Comparison of ENCODE assay signal across 30 cellular contexts in the genomic region with DNA sequence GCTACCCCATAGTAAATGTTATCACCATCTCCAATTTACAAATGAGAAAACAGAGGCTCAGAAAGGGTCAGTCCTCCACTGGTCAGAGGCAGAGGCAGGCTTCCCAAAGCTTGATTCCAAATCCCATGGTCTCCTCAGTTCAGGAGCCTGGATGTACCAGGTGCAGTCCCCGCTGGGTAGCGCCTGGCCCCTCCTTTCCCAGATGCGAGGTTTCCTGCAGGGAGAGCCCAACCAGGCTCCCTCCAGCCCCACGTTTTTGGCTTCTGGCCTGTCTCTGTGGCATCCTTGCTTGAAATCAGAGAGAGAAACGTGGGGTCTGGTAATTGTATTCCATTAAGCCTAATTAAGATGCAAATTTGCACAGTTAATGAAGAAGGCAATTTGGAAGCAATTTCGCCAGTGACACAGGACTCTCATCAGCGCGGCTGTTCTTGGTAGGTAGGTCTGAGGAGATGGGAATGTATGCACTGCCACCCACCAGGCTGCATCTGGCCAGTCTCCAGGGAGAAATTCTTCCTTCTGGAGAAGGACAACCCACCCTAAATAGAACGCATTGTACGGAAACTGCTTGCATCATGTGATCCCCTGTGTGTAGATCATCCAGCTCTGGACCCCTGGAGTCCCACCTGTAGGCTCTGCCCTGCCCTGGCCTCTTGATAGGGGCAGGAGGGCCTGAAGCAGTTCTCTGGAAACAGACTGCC. TPM values are rescaled to one million over a fixed set of nuclear protein-coding genes. Genes with fewer than 3 reads are reported as not detected.
A peak's percentile ranks its signal among the peaks of the same experiment; 100 is the strongest.
DNase-seq lines count a peak whose midpoint lies in the region; ATAC-seq, FAIRE-seq and TF ChIP-seq lines count a peak whose summit lies in the region.
"Had no signal": no experiment of that assay in that cellular context is flagged by ENCODE, and none has a peak within 500 bp of the region (broad histone marks: within the 10 kb centered on the region; RNA-seq: fewer than 3 reads in every experiment).

No MANE protein-coding gene starts in this region.

- H3K4me1 Mint-ChIP-seq in GM23338 (peaks cover 9% of the 10 kb centered on the region; the same call in 2 of the 3 replicates), astrocyte (ENCODE audit: low read depth, unreplicated experiment) (peaks cover 27% of the 10 kb centered on the region), osteocyte (ENCODE audit: unreplicated experiment) (peaks cover 87% of the 10 kb centered on the region)
- H3K4me1 Mint-ChIP-seq in natural killer cell treated with Interleukin-12 subunit alpha and Interleukin-12 subunit beta and Interleukin-15 and Interleukin-18, amount 100 ng/mL, for 72 hours (ENCODE audit: low read depth in 2 of 2), result peaks cover 0 to 5% of the 10 kb centered on the region in 2 donors
- H3K4me1 Mint-ChIP-seq: activated CD4-positive, alpha-beta T cell treated with anti-CD3 and anti-CD28 coated beads, Interleukin-2, amount 10 ng/mL, durations not matched to agents 24 days and 14 days; stimulated activated effector memory CD8-positive, alpha-beta T cell treated with anti-CD3 and anti-CD28 coated beads, Interleukin-12 subunit alpha, Interleukin-12 subunit beta, amount 100 ng/mL, for 72 hours had no signal

- ATAC-seq in GM23338 (peak; percentile 52), HG03159 (IDR thresholded peaks at IDR 0.05; ENCODE audit: unreplicated experiment) (no peak)
- no peak for ATAC-seq in activated naive CD4-positive, alpha-beta T cell treated with anti-CD3 and anti-CD28 coated beads, Interleukin-2, amount 50 U/mL, for 72 hours
- ATAC-seq in natural killer cell treated with Interleukin-12 subunit alpha and Interleukin-12 subunit beta and Interleukin-15 and Interleukin-18, amount 100 ng/mL, for 72 hours, result no peak
- ATAC-seq: gastroesophageal sphincter; HepG2; left lobe of liver; right lobe of liver; stimulated activated effector memory CD8-positive, alpha-beta T cell treated with anti-CD3 and anti-CD28 coated beads, Interleukin-12 subunit alpha, Interleukin-12 subunit beta, amount 100 ng/mL, for 72 hours had no signal

- H3F3A ChIP-seq in GM23338 (replicated peaks; ENCODE audit: low read depth), result no peaks in the 10 kb centered on the region

- H3K9me3 Mint-ChIP-seq in GM23338 (no peaks in the 10 kb centered on the region), astrocyte (ENCODE audit: unreplicated experiment) (no peaks in the 10 kb centered on the region), osteocyte (ENCODE audit: unreplicated experiment) (no peaks in the 10 kb centered on the region)
- H3K9me3 Mint-ChIP-seq in activated naive CD4-positive, alpha-beta T cell treated with anti-CD3 and anti-CD28 coated beads, Interleukin-2, amount 50 U/mL, for 72 hours, result no peaks in the 10 kb centered on the region
- H3K9me3 Mint-ChIP-seq in natural killer cell treated with Interleukin-12 subunit alpha and Interleukin-12 subunit beta and Interleukin-15 and Interleukin-18, amount 100 ng/mL, for 72 hours, result no peaks in the 10 kb centered on the region
- H3K9me3 Mint-ChIP-seq: activated CD4-positive, alpha-beta T cell treated with anti-CD3 and anti-CD28 coated beads, Interleukin-2, amount 10 ng/mL, durations not matched to agents 24 days and 14 days; immature natural killer cell; memory B cell; stimulated activated effector memory CD8-positive, alpha-beta T cell treated with anti-CD3 and anti-CD28 coated beads, Interleukin-12 subunit alpha, Interleukin-12 subunit beta, amount 100 ng/mL, for 72 hours had no signal

- H3K36me3 ChIP-seq in GM23338 (ENCODE audit: insufficient read depth), result no peaks in the 10 kb centered on the region
- H3K36me3 ChIP-seq in astrocyte (ENCODE audit: insufficient read depth, low read length), result no peaks in the 10 kb centered on the region
- H3K36me3 ChIP-seq: gastroesophageal sphincter, right lobe of liver, suprapubic skin, uterus had no signal

- H3K4me3 ChIP-seq in GM23338, result no peak overlapping the region
- no peak overlapping the region for H3K4me3 ChIP-seq in astrocyte (ENCODE audit: insufficient read depth, low read depth, low read length)
- H3K4me3 ChIP-seq: coronary artery, gastroesophageal sphincter, hepatocyte, right lobe of liver, suprapubic skin, uterus had no signal

- H3K27ac Mint-ChIP-seq in GM23338 (no peak overlapping the region), astrocyte (ENCODE audit: unreplicated experiment) (no peak overlapping the region), osteocyte (ENCODE audit: unreplicated experiment) (peak overlapping the region; percentile 97)
- H3K27ac Mint-ChIP-seq in activated naive CD4-positive, alpha-beta T cell treated with anti-CD3 and anti-CD28 coated beads, Interleukin-2, amount 50 U/mL, for 72 hours, result no peak overlapping the region
- no peak overlapping the region for H3K27ac Mint-ChIP-seq in natural killer cell treated with Interleukin-12 subunit alpha and Interleukin-12 subunit beta and Interleukin-15 and Interleukin-18, amount 100 ng/mL, for 72 hours
- H3K27ac Mint-ChIP-seq: activated CD4-positive, alpha-beta T cell treated with anti-CD3 and anti-CD28 coated beads, Interleukin-2, amount 10 ng/mL, durations not matched to agents 24 days and 14 days; immature natural killer cell; memory B cell; progenitor cell of endocrine pancreas; stimulated activated effector memory CD8-positive, alpha-beta T cell treated with anti-CD3 and anti-CD28 coated beads, Interleukin-12 subunit alpha, Interleukin-12 subunit beta, amount 100 ng/mL, for 72 hours had no signal

- no peak for FAIRE-seq in astrocyte (lab: Jason Lieb, UNC)
- FAIRE-seq: bronchial epithelial cell, HepG2 had no signal

- no peak for DNase-seq in GM23338 (ENCODE audit: low spot score)
- DNase-seq in M059J (ENCODE audit: low read depth), result peak; percentile 25
- DNase-seq in astrocyte (ENCODE audit: low read depth), result peak; percentile 42
- no peak for DNase-seq in osteocyte (ENCODE audit: extremely low spot score, unreplicated experiment)
- no peak for DNase-seq in activated naive CD4-positive, alpha-beta T cell treated with anti-CD3 and anti-CD28 coated beads, Interleukin-2, amount 50 U/mL, for 72 hours (ENCODE audit: low spot score in 2 of 2)
- DNase-seq in COLO668 (lab: John Stamatoyannopoulos, UW; ENCODE audit: unreplicated experiment), result no peak
- no peak for DNase-seq in natural killer cell treated with Interleukin-12 subunit alpha and Interleukin-12 subunit beta and Interleukin-15 and Interleukin-18, amount 100 ng/mL, for 72 hours (ENCODE audit: low spot score)
- DNase-seq: activated CD4-positive, alpha-beta T cell treated with anti-CD3 and anti-CD28 coated beads, Interleukin-2, amount 10 ng/mL, durations not matched to agents 24 days and 14 days; activated gamma-delta T cell; activated T-cell treated with anti-CD3 and anti-CD28 coated beads, Interleukin-2, amount 50 U/mL, for 1 hour; immature natural killer cell; NCI-H187; NCI-H446 treated with DMSO at 0.1 percent for 48 hours; right lobe of liver; SHP77 treated with DMSO at 0.1 percent for 48 hours; stimulated activated CD4-positive, alpha-beta T cell treated with anti-CD3 and anti-CD28 coated beads, Interleukin-4, amount 100 ng/mL, for 24 hours; T1000; uterus had no signal

- H3K9me3 ChIP-seq in astrocyte (ENCODE audit: insufficient read depth, low read depth, low read length), result no peaks in the 10 kb centered on the region
- H3K9me3 ChIP-seq: gastroesophageal sphincter, right lobe of liver, suprapubic skin, uterus had no signal

- H3K27me3 Mint-ChIP-seq in GM23338 (ENCODE audit: insufficient read depth, low read depth, poor library complexity) (peaks cover 11% of the 10 kb centered on the region), astrocyte (ENCODE audit: low read depth, unreplicated experiment) (no peaks in the 10 kb centered on the region), osteocyte (ENCODE audit: unreplicated experiment) (no peaks in the 10 kb centered on the region)
- peaks cover 6 to 25% of the 10 kb centered on the region in 2 donors for H3K27me3 Mint-ChIP-seq in natural killer cell treated with Interleukin-12 subunit alpha and Interleukin-12 subunit beta and Interleukin-15 and Interleukin-18, amount 100 ng/mL, for 72 hours

- H3K4me3 Mint-ChIP-seq in GM23338, result no peak overlapping the region
- no peak overlapping the region for H3K4me3 Mint-ChIP-seq in astrocyte (ENCODE audit: unreplicated experiment)
- H3K4me3 Mint-ChIP-seq in osteocyte (ENCODE audit: unreplicated experiment), result no peak overlapping the region
- H3K4me3 Mint-ChIP-seq in natural killer cell treated with Interleukin-12 subunit alpha and Interleukin-12 subunit beta and Interleukin-15 and Interleukin-18, amount 100 ng/mL, for 72 hours, result no peak overlapping the region
- H3K4me3 Mint-ChIP-seq: activated CD4-positive, alpha-beta T cell treated with anti-CD3 and anti-CD28 coated beads, Interleukin-2, amount 10 ng/mL, durations not matched to agents 24 days and 14 days; immature natural killer cell; memory B cell; stimulated activated effector memory CD8-positive, alpha-beta T cell treated with anti-CD3 and anti-CD28 coated beads, Interleukin-12 subunit alpha, Interleukin-12 subunit beta, amount 100 ng/mL, for 72 hours had no signal

- H3K27ac ChIP-seq in GM23338 (ENCODE audit: low read depth) (no peak overlapping the region), astrocyte (ENCODE audit: low read depth, low read length) (no peak overlapping the region)
- H3K27ac ChIP-seq: C4-2B, hepatocyte, right lobe of liver, suprapubic skin, uterus had no signal

- H4K20me1 ChIP-seq in GM23338 (replicated peaks; ENCODE audit: insufficient read depth), result no peaks in the 10 kb centered on the region
- no peaks in the 10 kb centered on the region for H4K20me1 ChIP-seq in astrocyte (ENCODE audit: insufficient read depth, low read length)

- no peaks in the 10 kb centered on the region for H3K4me1 ChIP-seq in GM23338 (ENCODE audit: insufficient read depth)
- peaks cover 42% of the 10 kb centered on the region for H3K4me1 ChIP-seq in astrocyte (ENCODE audit: insufficient read depth, low read length)
- H3K4me1 ChIP-seq: right lobe of liver, uterus had no signal

- TF ChIP-seq CTCF in GM23338 (conservative IDR thresholded peaks at IDR 0.05; ENCODE audit: low read depth in 2 of 2) (no peak), astrocyte (IDR thresholded peaks at IDR 0.05; ENCODE audit: insufficient read depth, low read depth, low read length) (no peak), osteocyte (IDR thresholded peaks at IDR 0.05) (no peak)

- H2AFZ ChIP-seq in GM23338 (no peak overlapping the region), astrocyte (ENCODE audit: low read depth, low read length) (no peak overlapping the region)
- H2AFZ ChIP-seq: hepatocyte had no signal

- H3K79me2 ChIP-seq in GM23338 (replicated peaks; ENCODE audit: insufficient read depth) (no peaks in the 10 kb centered on the region), astrocyte (ENCODE audit: insufficient read depth, low read length) (peaks cover 54% of the 10 kb centered on the region)
- H3K79me2 ChIP-seq: hepatocyte had no signal

- H3K36me3 Mint-ChIP-seq in GM23338 (ENCODE audit: low read depth) (no peaks in the 10 kb centered on the region), astrocyte (ENCODE audit: low read depth, unreplicated experiment) (no peaks in the 10 kb centered on the region), osteocyte (ENCODE audit: unreplicated experiment) (peaks cover 2% of the 10 kb centered on the region)
- no peaks in the 10 kb centered on the region for H3K36me3 Mint-ChIP-seq in activated naive CD4-positive, alpha-beta T cell treated with anti-CD3 and anti-CD28 coated beads, Interleukin-2, amount 50 U/mL, for 72 hours
- no peaks in the 10 kb centered on the region for H3K36me3 Mint-ChIP-seq in natural killer cell treated with Interleukin-12 subunit alpha and Interleukin-12 subunit beta and Interleukin-15 and Interleukin-18, amount 100 ng/mL, for 72 hours
- H3K36me3 Mint-ChIP-seq: immature natural killer cell; memory B cell; stimulated activated effector memory CD8-positive, alpha-beta T cell treated with anti-CD3 and anti-CD28 coated beads, Interleukin-12 subunit alpha, Interleukin-12 subunit beta, amount 100 ng/mL, for 72 hours had no signal

- H3K27me3 ChIP-seq in GM23338 (ENCODE audit: insufficient read depth) (no peaks in the 10 kb centered on the region), astrocyte (ENCODE audit: insufficient read depth, low read length) (no peaks in the 10 kb centered on the region)
- H3K27me3 ChIP-seq: gastroesophageal sphincter, hepatocyte, right lobe of liver, suprapubic skin, uterus had no signal

- H3K9me2 ChIP-seq in GM23338 (ENCODE audit: insufficient read depth), result no peaks in the 10 kb centered on the region

- H3K9ac ChIP-seq in astrocyte (ENCODE audit: low read length), result no peak overlapping the region

- no peak overlapping the region for H3K4me2 ChIP-seq in GM23338
- peak overlapping the region; percentile 47 for H3K4me2 ChIP-seq in astrocyte (ENCODE audit: low read length)
- H3K4me2 ChIP-seq: hepatocyte had no signal

RNA-seq across cellular contexts. Expression of a gene that starts 50.6 kb away (rescaled TPM):
- total RNA-seq in GM23338 (2014; rRNA removed; shearing (Covaris generic)), result 0.35 TPM in 1 of 2 replicates, not detected in the other
- not detected in 2 replicates for polyA plus RNA-seq in GM23338 (2016; fragmentation: Nextera tagmentation; extraction: Ambion mirVana)
- total RNA-seq in M059J (2014; rRNA removed; shearing (Covaris generic)), result 13.9 and 21.8 TPM in 2 replicates
- 2.1 and 2.4 TPM in 2 replicates for total RNA-seq in astrocyte
- 28.6 and 30.3 TPM in 2 replicates for total RNA-seq in osteocyte
- 1 to 10 TPM in 1 of 2 donors, under 1 TPM in 1; 0.10 to 1.6 TPM for total RNA-seq in activated naive CD4-positive, alpha-beta T cell treated with anti-CD3 and anti-CD28 coated beads, Interleukin-2, amount 50 U/mL, for 72 hours
- under 1 TPM in 1 of 2 donors, not detected in 1; 0.14 TPM for total RNA-seq in natural killer cell treated with Interleukin-12 subunit alpha and Interleukin-12 subunit beta and Interleukin-15 and Interleukin-18, amount 100 ng/mL, for 72 hours
- total RNA-seq: HepG2, progenitor cell of endocrine pancreas had no signal
- polyA plus RNA-seq: HepG2 had no signal

Comparison
In these comparisons a context has a peak if more than half of its experiments do, and no peak if none do; other contexts are left out.
1. DNase-seq: peak in M059J (single experiment) and astrocyte (single experiment); none in GM23338 (single experiment), osteocyte (single experiment), activated naive CD4-positive, alpha-beta T cell treated with anti-CD3 and anti-CD28 coated beads, Interleukin-2, amount 50 U/mL, for 72 hours (0 of 2), COLO668 (single experiment) and natural killer cell treated with Interleukin-12 subunit alpha and Interleukin-12 subunit beta and Interleukin-15 and Interleukin-18, amount 100 ng/mL, for 72 hours (single experiment).